In the genomic region with DNA sequence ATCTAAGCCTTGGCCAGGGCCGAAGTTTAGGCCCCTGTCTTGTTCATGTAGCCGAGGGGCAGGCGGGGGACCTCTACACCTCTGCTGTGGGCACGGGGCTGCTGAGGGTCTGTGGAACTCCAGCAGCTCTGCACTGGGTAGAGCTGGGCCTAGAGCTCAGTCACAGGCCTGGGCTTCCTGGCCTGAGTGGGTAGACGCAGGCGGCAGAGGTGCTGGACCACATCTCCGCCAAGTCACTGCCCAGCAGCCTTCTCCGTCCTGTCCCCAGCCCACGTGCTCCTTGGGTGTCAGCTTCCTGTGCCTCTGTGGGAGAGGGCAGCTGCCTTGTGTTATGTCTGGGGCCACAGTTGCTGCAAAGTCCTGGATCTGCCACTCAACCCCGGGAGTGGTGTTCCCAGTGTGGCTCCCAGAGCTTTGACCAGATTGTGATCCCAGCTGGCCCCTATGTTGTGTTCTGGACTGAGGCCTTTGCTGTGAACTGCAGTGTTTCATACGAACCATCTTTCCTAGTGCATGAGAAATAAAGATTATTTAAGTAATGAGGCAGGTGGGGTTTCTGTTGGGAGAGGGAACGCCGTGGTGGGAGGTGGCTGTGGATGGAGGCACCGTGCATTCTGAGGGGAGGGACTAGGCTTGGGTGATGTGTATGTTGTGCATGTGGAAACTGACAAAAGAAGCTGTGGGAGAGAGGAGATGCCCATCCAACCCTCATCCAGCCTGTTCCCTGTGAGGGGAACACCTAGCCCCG, we compare ENCODE assay signal across 1 cellular context.
TF ChIP-seq lines count a peak whose summit lies in the region.

No MANE protein-coding gene starts in this region.

TF ChIP-seq in K562, 482 proteins besides CTCF, POLR2A, EP300 and RAD21:
- TF ChIP-seq BDP1 (IDR thresholded peaks at IDR 0.05; ENCODE audit: insufficient read depth, insufficient read length) (no peak), ZNF133 (CRISPR knock-in tag; IDR thresholded peaks at IDR 0.05) (no peak), RBM34 (IDR thresholded peaks at IDR 0.05; ENCODE audit: borderline replicate concordance, insufficient read depth, low read length) (no peak), NR2C2 (CRISPR knock-in tag; IDR thresholded peaks at IDR 0.05) (no peak), NR2C2 (tag; IDR thresholded peaks at IDR 0.05) (no peak), SAFB2 (IDR thresholded peaks at IDR 0.05; ENCODE audit: borderline replicate concordance, low read depth, low read length, severe bottlenecking) (no peak), SMAD1 (IDR thresholded peaks at IDR 0.05; ENCODE audit: low read depth, low read length, partially characterized antibody) (no peak), TCF7 (IDR thresholded peaks at IDR 0.05; ENCODE audit: borderline replicate concordance) (no peak), PURB (CRISPR knock-in tag; IDR thresholded peaks at IDR 0.05; ENCODE audit: low read depth) (no peak), FOXK2 (conservative IDR thresholded peaks at IDR 0.05 in 1 of 2, IDR thresholded peaks at IDR 0.05 in 1 of 2; ENCODE audit: low read depth in 2 of 2) (no peak), ZNF354B (CRISPR knock-in tag; IDR thresholded peaks at IDR 0.05) (no peak), RBM22 (IDR thresholded peaks at IDR 0.05; ENCODE audit: low read depth, low read length, poor library complexity, severe bottlenecking) (no peak), FOXP1 (CRISPR knock-in tag; IDR thresholded peaks at IDR 0.05) (no peak), NFRKB (IDR thresholded peaks at IDR 0.05; ENCODE audit: low read depth) (no peak), TCF7L2 (IDR thresholded peaks at IDR 0.05; ENCODE audit: low read depth, low read length) (no peak)
- TF ChIP-seq, protein P1, sequence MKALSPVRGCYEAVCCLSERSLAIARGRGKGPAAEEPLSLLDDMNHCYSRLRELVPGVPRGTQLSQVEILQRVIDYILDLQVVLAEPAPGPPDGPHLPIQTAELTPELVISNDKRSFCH (CRISPR knock-in tag; IDR thresholded peaks at IDR 0.05) = no peak
- TF ChIP-seq, protein P1 (tag; IDR thresholded peaks at IDR 0.05) = no peak
- TF ChIP-seq, protein P2, sequence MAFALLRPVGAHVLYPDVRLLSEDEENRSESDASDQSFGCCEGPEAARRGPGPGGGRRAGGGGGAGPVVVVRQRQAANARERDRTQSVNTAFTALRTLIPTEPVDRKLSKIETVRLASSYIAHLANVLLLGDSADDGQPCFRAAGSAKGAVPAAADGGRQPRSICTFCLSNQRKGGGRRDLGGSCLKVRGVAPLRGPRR (CRISPR knock-in tag; IDR thresholded peaks at IDR 0.05) = no peak
